In the genomic region with DNA sequence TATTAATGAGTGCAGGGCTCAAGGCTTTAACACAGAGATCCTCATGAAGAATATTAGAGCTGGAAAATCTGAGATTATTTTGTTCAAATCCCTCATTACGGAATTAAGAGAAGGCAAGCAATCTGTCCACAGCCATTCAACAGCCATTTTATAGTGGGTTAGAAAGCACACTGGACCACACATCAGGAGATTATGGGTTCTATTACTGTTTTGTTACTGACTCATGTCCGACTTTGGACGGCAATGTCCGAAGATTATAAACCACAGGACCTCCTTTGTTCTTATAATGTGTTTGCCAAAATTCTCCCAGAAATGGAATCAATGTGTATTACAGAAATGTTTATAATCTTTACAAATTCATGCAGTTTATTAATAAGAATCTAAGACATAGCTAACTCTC, we compare ENCODE assay signal across 20 cellular contexts. TPM values are rescaled to one million over a fixed set of nuclear protein-coding genes. Genes with fewer than 3 reads are reported as not detected.
DNase-seq lines count a peak whose midpoint lies in the region; TF ChIP-seq lines count a peak whose summit lies in the region.
"Had no signal": no experiment of that assay in that cellular context is flagged by ENCODE, and none has a peak within 500 bp of the region (broad histone marks: within the 10 kb centered on the region; RNA-seq: fewer than 3 reads in every experiment).

No MANE protein-coding gene starts in this region.

- DNase-seq in D341Med (ENCODE audit: low spot score): peak; percentile 50
- peak; percentile 80 for DNase-seq in NCI-H82 (lab: John Stamatoyannopoulos, UW)
- DNase-seq in cardiac fibroblast (ENCODE audit: low read depth in 2 of 2): peak; percentile 45 to 72
- DNase-seq in myocyte (ENCODE audit: low read depth): peak; percentile 27
- DNase-seq in AG08395 (ENCODE audit: low spot score): no peak
- DNase-seq in NCI-H1092 (lab: John Stamatoyannopoulos, UW): no peak
- DNase-seq in dorsolateral prefrontal cortex: no peak
- no peak for DNase-seq in NCI-H345 treated with DMSO at 0.1 percent for 48 hours (lab: John Stamatoyannopoulos, UW; ENCODE audit: unreplicated experiment)
- DNase-seq: activated CD4-positive, alpha-beta T cell treated with anti-CD3 and anti-CD28 coated beads for 48 hours; body of pancreas; DMS153; foreskin melanocyte; Kasumi-1; naive B cell; NCI-H1105 treated with DMSO at 0.1 percent for 48 hours; NCI-H2081 treated with DMSO at 0.1 percent for 48 hours; NCI-H510A; right lobe of liver; testis had no signal

- intact Hi-C loops in dorsolateral prefrontal cortex (cut with DNase I): no loop called here

- no peaks in the 10 kb centered on the region for H3K27me3 ChIP-seq in dorsolateral prefrontal cortex
- H3K27me3 ChIP-seq: body of pancreas, right lobe of liver, testis had no signal

- TF ChIP-seq CTCF in cardiac fibroblast (IDR thresholded peaks at IDR 0.05; ENCODE audit: low read depth, low read length) (no peak), dorsolateral prefrontal cortex (IDR thresholded peaks at IDR 0.05 in 54 of 56, conservative IDR thresholded peaks at IDR 0.05 in 2 of 56; ENCODE audit: low read depth in 1 of 56, partially characterized antibody in 56 of 56) (no peak)

- H3K27ac ChIP-seq in dorsolateral prefrontal cortex: no peak overlapping the region
- H3K27ac ChIP-seq: body of pancreas, coronary artery, right lobe of liver, testis had no signal

- H3K4me3 ChIP-seq in cardiac fibroblast (replicated peaks in 1 of 2; ENCODE audit: low read depth in 2 of 2, low read length in 2 of 2): no peak overlapping the region
- no peak overlapping the region for H3K4me3 ChIP-seq in dorsolateral prefrontal cortex
- H3K4me3 ChIP-seq: body of pancreas, coronary artery, right lobe of liver, testis had no signal

RNA-seq across cellular contexts. Expression of a gene that starts 8.1 kb away (rescaled TPM):
- 56.6 and 61.2 TPM in 2 replicates for total RNA-seq in myocyte
- polyA plus RNA-seq in myocyte (2012): 26.3 TPM
- 10 to 100 TPM; 26.6 to 58.4 (median 43.5) TPM for total RNA-seq in dorsolateral prefrontal cortex

Comparison
In these comparisons a context has a peak if more than half of its experiments do, and no peak if none do; other contexts are left out.
1. DNase-seq: peak in D341Med (single experiment), NCI-H82 (single experiment), cardiac fibroblast (2 of 2) and myocyte (single experiment); none in AG08395 (single experiment), NCI-H1092 (single experiment), dorsolateral prefrontal cortex (0 of 10) and NCI-H345 treated with DMSO at 0.1 percent for 48 hours (single experiment).